In genomic region chr1:198162091-198162767, GRCh38 we compare ENCODE assay signal across 8 cellular contexts. TPM values are rescaled to one million over a fixed set of nuclear protein-coding genes. Genes with fewer than 3 reads are reported as not detected.
A peak's percentile ranks its signal among the peaks of the same experiment; 100 is the strongest.
DNase-seq lines count a peak whose midpoint lies in the region; ATAC-seq, FAIRE-seq and TF ChIP-seq lines count a peak whose summit lies in the region.

No MANE protein-coding gene starts in this region.

- peak overlapping the region; percentile 30 for H3K4me3 ChIP-seq in AG10803 (ENCODE audit: low read length)

- no peak for FAIRE-seq in frontal cortex (lab: Jason Lieb, UNC)

- peak overlapping the region; percentile 62 for H3K27ac ChIP-seq in KOPT-K1 (ENCODE audit: low read depth, low read length, poor library complexity, severe bottlenecking)

- H3K36me3 ChIP-seq in KOPT-K1 (ENCODE audit: insufficient read depth, low read length): no peaks in the 10 kb centered on the region

- no peaks in the 10 kb centered on the region for H3K9me3 ChIP-seq in KOPT-K1 (ENCODE audit: insufficient read depth, low read length, poor library complexity, severe bottlenecking)

- peak; percentile 22 for ATAC-seq in GM18909 (IDR thresholded peaks at IDR 0.05; ENCODE audit: poor library complexity, unreplicated experiment)
- no peak for ATAC-seq in HG03159 (IDR thresholded peaks at IDR 0.05; ENCODE audit: unreplicated experiment)

- no peak for DNase-seq in AG10803 (ENCODE audit: low read depth)
- peak; percentile 41 to 43 for DNase-seq in dermis microvascular lymphatic vessel endothelial cell (ENCODE audit: low read depth in 2 of 2)
- DNase-seq in activated effector memory CD4-positive, alpha-beta T cell treated with anti-CD3 and anti-CD28 coated beads, Interleukin-2, amount 50 U/mL, for 16 hours: no peak
- DNase-seq in NCI-H1417 treated with DMSO at 0.1 percent for 48 hours (lab: John Stamatoyannopoulos, UW): no peak
- DNase-seq in frontal cortex (ENCODE audit: low spot score in 2 of 2): no peak

- no peak for TF ChIP-seq CTCF in AG10803 (conservative IDR thresholded peaks at IDR 0.05; ENCODE audit: low read length)

RNA-seq across cellular contexts. Expression of gene NEK7, which starts 5.4 kb away (rescaled TPM):
- total RNA-seq in dermis microvascular lymphatic vessel endothelial cell (50.8 and 57.4 TPM in 2 replicates), frontal cortex (15.1 TPM)

Comparison
In these comparisons a context has a peak if more than half of its experiments do, and no peak if none do; other contexts are left out.
1. DNase-seq: peak in dermis microvascular lymphatic vessel endothelial cell (2 of 2); none in AG10803 (single experiment), activated effector memory CD4-positive, alpha-beta T cell treated with anti-CD3 and anti-CD28 coated beads, Interleukin-2, amount 50 U/mL, for 16 hours (single experiment), NCI-H1417 treated with DMSO at 0.1 percent for 48 hours (single experiment) and frontal cortex (0 of 2).